9 cellular contexts compared by ENCODE assay signal in the genomic region with DNA sequence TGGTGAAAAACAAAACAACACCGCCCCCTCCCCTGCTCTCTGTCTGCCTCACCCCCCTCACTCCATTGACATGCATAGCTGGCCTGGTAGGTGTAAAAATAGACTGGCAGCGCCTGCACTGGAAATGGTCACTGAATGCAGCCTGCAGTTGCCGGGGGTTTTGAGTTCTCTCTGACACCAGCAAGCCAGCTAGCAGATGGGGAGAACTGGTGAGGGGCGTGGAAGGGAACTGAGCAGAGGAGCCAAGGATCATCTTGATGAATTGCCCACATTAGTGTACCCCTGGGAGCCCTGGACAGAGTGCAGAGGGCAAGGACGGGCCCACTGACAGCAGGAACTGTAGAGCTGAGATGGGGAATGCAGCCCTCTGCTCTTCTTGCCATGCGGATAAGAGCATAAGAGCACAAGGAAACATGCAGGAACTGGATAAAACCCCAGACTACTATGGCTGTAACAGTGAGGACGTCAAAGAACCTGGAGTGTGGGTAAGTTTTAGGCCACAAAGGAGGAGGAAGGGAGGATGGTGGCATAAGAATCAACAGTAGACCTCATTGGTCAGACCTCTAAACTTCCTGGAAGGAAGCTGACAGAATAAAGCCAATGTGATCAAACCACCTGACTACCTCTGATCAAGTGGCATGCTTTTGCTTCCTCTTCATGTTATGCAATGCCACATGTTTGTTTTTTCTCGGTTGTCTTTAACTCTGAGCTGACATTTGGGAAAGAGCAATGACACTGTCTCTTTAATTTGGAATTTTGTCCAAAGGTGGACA.
DNase-seq lines count a peak whose midpoint lies in the region; ATAC-seq and TF ChIP-seq lines count a peak whose summit lies in the region.
"Had no signal": no experiment of that assay in that cellular context is flagged by ENCODE, and none has a peak within 500 bp of the region (broad histone marks: within the 10 kb centered on the region; RNA-seq: fewer than 3 reads in every experiment).

No MANE protein-coding gene starts in this region.

- H3K9me3 ChIP-seq in lower lobe of right lung (no peaks in the 10 kb centered on the region), tibial artery (no peaks in the 10 kb centered on the region)

- peak overlapping the region in 34 of 59 donors; percentile 0 to 75 (median 36) for H3K27ac ChIP-seq in dorsolateral prefrontal cortex
- H3K27ac ChIP-seq in lower lobe of right lung = no peak overlapping the region
- H3K27ac ChIP-seq in tibial artery = peak overlapping the region; percentile 16 to 48

- peak; percentile 35 for DNase-seq in NCI-H146 (lab: John Stamatoyannopoulos, UW)
- no peak for DNase-seq in NCI-H146 treated with DMSO at 0.1 percent for 48 hours (lab: John Stamatoyannopoulos, UW; ENCODE audit: unreplicated experiment)
- peak in 3 of 10 donors; percentile 18 to 44 (median 37) for DNase-seq in dorsolateral prefrontal cortex
- no peak for DNase-seq in lower lobe of right lung
- no peak for DNase-seq in tibial artery
- DNase-seq in HCEC 1CT = no peak
- no peak for DNase-seq in mesenteric fat pad (ENCODE audit: low spot score)

- no peak for TF ChIP-seq CTCF in dorsolateral prefrontal cortex (IDR thresholded peaks at IDR 0.05 in 54 of 56, conservative IDR thresholded peaks at IDR 0.05 in 2 of 56; ENCODE audit: low read depth in 1 of 56, partially characterized antibody in 56 of 56)
- no peak for TF ChIP-seq CTCF in lower lobe of right lung (IDR thresholded peaks at IDR 0.05)
- no peak for TF ChIP-seq CTCF in tibial artery (IDR thresholded peaks at IDR 0.05)

- peak overlapping the region in 2 of 59 donors; percentile 5 to 8 for H3K4me3 ChIP-seq in dorsolateral prefrontal cortex
- no peak overlapping the region for H3K4me3 ChIP-seq in lower lobe of right lung
- peak overlapping the region in 1 of 2 donors; percentile 5 for H3K4me3 ChIP-seq in tibial artery

- H3K4me1 ChIP-seq in lower lobe of right lung (peaks cover 25% of the 10 kb centered on the region), tibial artery (peaks cover 0 to 17% (median 2%) of the 10 kb centered on the region in 4 donors)

- H3K36me3 ChIP-seq in lower lobe of right lung (no peaks in the 10 kb centered on the region), tibial artery (no peaks in the 10 kb centered on the region)

- peak; percentile 46 to 48 for ATAC-seq in lower lobe of right lung
- ATAC-seq in HG02870 (IDR thresholded peaks at IDR 0.05; ENCODE audit: unreplicated experiment) = no peak
- ATAC-seq: activated CD4-positive, CD25-positive, alpha-beta regulatory T cell treated with anti-CD3 and anti-CD28 coated beads, Interleukin-2, amount 50 U/mL, for 24 hours had no signal

- intact Hi-C loops in dorsolateral prefrontal cortex (cut with DNase I) (no loop called here), lower lobe of right lung (cut with DNase I) (no loop called here), tibial artery (cut with DNase I; ENCODE audit: low total_unique reads) (no loop called here)

- H3K27me3 ChIP-seq in dorsolateral prefrontal cortex (no peaks in the 10 kb centered on the region), lower lobe of right lung (ENCODE audit: low read depth) (no peaks in the 10 kb centered on the region), tibial artery (no peaks in the 10 kb centered on the region)
